In genomic region chr3:169390310-169390731, GRCh38 we compare ENCODE assay signal across 8 cellular contexts.
DNase-seq lines count a peak whose midpoint lies in the region; ATAC-seq and TF ChIP-seq lines count a peak whose summit lies in the region.

No MANE protein-coding gene starts in this region.

- H3K27ac ChIP-seq in A673 (ENCODE audit: low read depth, low read length, poor library complexity, severe bottlenecking): no peak overlapping the region

- no peaks in the 10 kb centered on the region for H3K36me3 Mint-ChIP-seq in chondrocyte (ENCODE audit: low read depth)

- DNase-seq in A673 (ENCODE audit: low spot score): peak; percentile 7
- no peak for DNase-seq in chondrocyte (ENCODE audit: low spot score)
- DNase-seq in NCI-H187 (lab: John Stamatoyannopoulos, UW): no peak
- DNase-seq in HUDEP-2 (lab: John Stamatoyannopoulos, UW; ENCODE audit: unreplicated experiment in 76 of 76): no peak
- no peak for DNase-seq in NCI-H146 (lab: John Stamatoyannopoulos, UW)
- DNase-seq in NCI-H2081 treated with DMSO at 0.1 percent for 48 hours (lab: John Stamatoyannopoulos, UW): no peak

- H3K4me3 Mint-ChIP-seq in chondrocyte (ENCODE audit: unreplicated experiment): no peak overlapping the region

- peak overlapping the region; percentile 38 for H3K27ac Mint-ChIP-seq in chondrocyte (ENCODE audit: unreplicated experiment)

- intact Hi-C loops in A673 (cut with micrococcal nuclease; ENCODE audit: unreplicated experiment): no loop called here

- TF ChIP-seq CTCF in A673 (conservative IDR thresholded peaks at IDR 0.05; ENCODE audit: low read depth, low read length): no peak
- peak; percentile 55 for TF ChIP-seq CTCF in chondrocyte (IDR thresholded peaks at IDR 0.05)

- CTCF ChIA-PET in A673 (lab: Charles Lee): no interaction called here

- no peak overlapping the region for H3K4me3 ChIP-seq in A673 (ENCODE audit: low read depth, low read length, poor library complexity, severe bottlenecking)

- no peaks in the 10 kb centered on the region for H3K4me1 ChIP-seq in A673 (ENCODE audit: insufficient read depth, low read length, poor library complexity, severe bottlenecking)

- no peaks in the 10 kb centered on the region for H3K9me3 Mint-ChIP-seq in chondrocyte (ENCODE audit: low read depth)

- ATAC-seq in GM19467 (IDR thresholded peaks at IDR 0.05; ENCODE audit: unreplicated experiment): peak; percentile 96
- peak; percentile 83 for ATAC-seq in HG03469 (IDR thresholded peaks at IDR 0.05; ENCODE audit: unreplicated experiment)

- no TSS peak for BruUV-seq in A673 (replicated peaks; lab: Mats Ljungman, UMichigan)

- peaks cover 89% of the 10 kb centered on the region for H3K27me3 ChIP-seq in A673 (replicated peaks; ENCODE audit: insufficient read depth, low read depth, low read length, poor library complexity)

- no peaks in the 10 kb centered on the region for H3K36me3 ChIP-seq in A673 (ENCODE audit: insufficient read depth, low read length, poor library complexity, severe bottlenecking)

- H3K4me1 Mint-ChIP-seq in chondrocyte (ENCODE audit: low read depth): peaks cover 24% of the 10 kb centered on the region

- POLR2A ChIA-PET in A673 (lab: Charles Lee; ENCODE audit: low non-redundant PET): no interaction called here

- H3K27me3 Mint-ChIP-seq in chondrocyte (ENCODE audit: low read depth): no peaks in the 10 kb centered on the region

- no peaks in the 10 kb centered on the region for H3K9me3 ChIP-seq in A673 (ENCODE audit: low read depth, low read length, poor library complexity, severe bottlenecking)
